Comparison of ENCODE assay signal across 26 cellular contexts in the genomic region with DNA sequence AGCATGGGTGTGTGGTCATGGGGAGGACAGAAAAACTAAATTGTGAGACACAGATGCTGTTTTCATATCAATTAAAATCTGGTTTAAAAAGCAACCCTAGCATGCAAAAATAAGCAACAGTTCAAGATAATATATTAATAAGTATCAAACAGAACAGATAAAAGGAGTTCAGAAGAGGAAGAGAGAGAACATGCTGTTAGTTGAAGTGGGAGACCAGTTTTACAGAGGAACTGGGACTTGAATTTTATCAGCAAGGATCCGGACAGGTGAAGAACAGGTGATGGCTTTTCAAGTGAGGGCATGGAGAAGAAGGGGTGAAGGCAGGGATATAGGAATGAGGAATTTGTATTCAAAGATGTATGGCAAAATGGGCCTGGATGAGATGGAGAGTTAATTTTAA.
"Had no signal": no experiment of that assay in that cellular context is flagged by ENCODE, and none has a peak within 500 bp of the region (broad histone marks: within the 10 kb centered on the region; RNA-seq: fewer than 3 reads in every experiment).

No MANE protein-coding gene starts in this region.

- H3K27me3 ChIP-seq: colonic mucosa, esophagus squamous epithelium, gastrocnemius medialis, heart right ventricle, left lung had no signal

- FAIRE-seq: endometrium, islet of Langerhans, keratinocyte had no signal

- DNase-seq: colonic mucosa; cortex of kidney; effector CD8-positive, alpha-beta T cell; effector memory CD8-positive, alpha-beta T cell; endodermal cell; erythroblast; esophagus squamous epithelium; foreskin fibroblast; foreskin melanocyte; gastrocnemius medialis; glutamatergic neuron; head of caudate nucleus; heart right ventricle; hippocampal formation; left cardiac atrium; left lung; left ventricle myocardium superior; lower lobe of right lung; mesenchymal stem cell; mucosa of descending colon; naive B cell had no signal

- H3K4me1 ChIP-seq: colonic mucosa, esophagus squamous epithelium, left lung, lower lobe of right lung had no signal

- H3K9me3 ChIP-seq: colonic mucosa, gastrocnemius medialis, mucosa of descending colon had no signal

- H3K27ac ChIP-seq: colonic mucosa, epithelial cell of prostate, esophagus squamous epithelium, gastrocnemius medialis, heart right ventricle, left lung, lower lobe of right lung had no signal

- H3K36me3 ChIP-seq: colonic mucosa, esophagus squamous epithelium, gastrocnemius medialis, left lung, lower lobe of right lung had no signal

- H3K4me3 ChIP-seq: colonic mucosa, esophagus squamous epithelium, gastrocnemius medialis, heart right ventricle, left lung, lower lobe of right lung, mucosa of descending colon had no signal

- ATAC-seq: effector memory CD8-positive, alpha-beta T cell; esophagus mucosa; gastrocnemius medialis; heart right ventricle; left cardiac atrium; left lung; left ventricle myocardium superior; lower lobe of right lung; mucosa of descending colon had no signal
